ENCODE assay signal across 8 cellular contexts in genomic region chr16:7026639-7027038, GRCh38.
"Had no signal": no experiment of that assay in that cellular context is flagged by ENCODE, and none has a peak within 500 bp of the region (broad histone marks: within the 10 kb centered on the region; RNA-seq: fewer than 3 reads in every experiment).

No MANE protein-coding gene starts in this region.

- FAIRE-seq: H54, HTR-8/SVneo, K562 had no signal

- H3K4me3 Mint-ChIP-seq: H9 had no signal

- H3K27ac Mint-ChIP-seq: H9 had no signal

- H3K9me3 Mint-ChIP-seq: H9 had no signal

- ATAC-seq: K562 had no signal

- DNase-seq: GOT3, H9, HCEC 1CT, IMR-90, KG1 had no signal

- H3K4me3 ChIP-seq: K562 had no signal
